Comparison of ENCODE assay signal across 9 cellular contexts in genomic region chr18:48934400-48934707, GRCh38. TPM values are rescaled to one million over a fixed set of nuclear protein-coding genes. Genes with fewer than 3 reads are reported as not detected.
DNase-seq lines count a peak whose midpoint lies in the region; ATAC-seq and TF ChIP-seq lines count a peak whose summit lies in the region.
"Had no signal": no experiment of that assay in that cellular context is flagged by ENCODE, and none has a peak within 500 bp of the region (broad histone marks: within the 10 kb centered on the region; RNA-seq: fewer than 3 reads in every experiment).

No MANE protein-coding gene starts in this region.

- H3K9me3 ChIP-seq in hepatocyte (ENCODE audit: low read depth) = no peaks in the 10 kb centered on the region
- H3K9me3 ChIP-seq in BE2C = no peaks in the 10 kb centered on the region

- peak overlapping the region; percentile 94 for H3K27ac ChIP-seq in hepatocyte
- H3K27ac ChIP-seq in temporal lobe (ENCODE audit: low read depth, low read length) = peak overlapping the region; percentile 74

- CTCF ChIA-PET in activated CD8-positive, alpha-beta T cell treated with anti-CD3 and anti-CD28 coated beads for 36 hours (lab: Charles Lee) = no interaction called here

- POLR2A ChIA-PET in activated CD8-positive, alpha-beta T cell treated with anti-CD3 and anti-CD28 coated beads for 36 hours (lab: Charles Lee) = interaction anchor here (0.6 to 1.0 kb wide), 3 partner anchors 11 to 104 kb away, joined by 3 read pairs; no protein-coding TSS in a partner anchor

- WGBS in hepatocyte (ENCODE audit: low lambda C conversion rate, missing lambda C conversion rate) = 75% methylated on average over 4 of the region's 4 CpGs

- DNase-seq in activated CD4-positive, alpha-beta T cell treated with anti-CD3 and anti-CD28 coated beads, Interleukin-2, amount 10 ng/mL, durations not matched to agents 24 days and 14 days = no peak
- DNase-seq in activated CD4-positive, alpha-beta T cell treated with anti-CD3 and anti-CD28 coated beads, Interleukin-2, amount 50 U/mL, for 48 hours = no peak
- no peak for DNase-seq in activated CD8-positive, alpha-beta T cell treated with anti-CD3 and anti-CD28 coated beads for 36 hours
- DNase-seq in hepatocyte (ENCODE audit: low spot score) (no peak), BE2C (no peak), NCI-H187 (lab: John Stamatoyannopoulos, UW) (no peak), AG20443 (ENCODE audit: low spot score) (no peak)
- DNase-seq: erythroblast had no signal

- no peaks in the 10 kb centered on the region for H3K9me3 Mint-ChIP-seq in activated CD4-positive, alpha-beta T cell treated with anti-CD3 and anti-CD28 coated beads, Interleukin-2, amount 10 ng/mL, durations not matched to agents 24 days and 14 days
- H3K9me3 Mint-ChIP-seq in activated CD8-positive, alpha-beta T cell treated with anti-CD3 and anti-CD28 coated beads for 36 hours = no peaks in the 10 kb centered on the region

- H3K27ac Mint-ChIP-seq in activated CD4-positive, alpha-beta T cell treated with anti-CD3 and anti-CD28 coated beads, Interleukin-2, amount 10 ng/mL, durations not matched to agents 24 days and 14 days = peak overlapping the region; percentile 98
- H3K27ac Mint-ChIP-seq in activated CD8-positive, alpha-beta T cell treated with anti-CD3 and anti-CD28 coated beads for 36 hours = peak overlapping the region; percentile 92

- no peak for TF ChIP-seq CTCF in activated CD8-positive, alpha-beta T cell treated with anti-CD3 and anti-CD28 coated beads for 36 hours (IDR thresholded peaks at IDR 0.05)
- no peak for TF ChIP-seq CTCF in hepatocyte (IDR thresholded peaks at IDR 0.05; ENCODE audit: poor library complexity)
- no peak for TF ChIP-seq CTCF in BE2C (IDR thresholded peaks at IDR 0.05; ENCODE audit: low read depth, low read length)

- no peaks in the 10 kb centered on the region for H3K27me3 ChIP-seq in hepatocyte
- no peaks in the 10 kb centered on the region for H3K27me3 ChIP-seq in BE2C

- peak overlapping the region; percentile 74 for H3K4me3 Mint-ChIP-seq in activated CD4-positive, alpha-beta T cell treated with anti-CD3 and anti-CD28 coated beads, Interleukin-2, amount 10 ng/mL, durations not matched to agents 24 days and 14 days
- peak overlapping the region; percentile 50 for H3K4me3 Mint-ChIP-seq in activated CD8-positive, alpha-beta T cell treated with anti-CD3 and anti-CD28 coated beads for 36 hours

- H3K4me1 Mint-ChIP-seq in activated CD4-positive, alpha-beta T cell treated with anti-CD3 and anti-CD28 coated beads, Interleukin-2, amount 10 ng/mL, durations not matched to agents 24 days and 14 days = peaks cover 82% of the 10 kb centered on the region
- H3K4me1 Mint-ChIP-seq in activated CD8-positive, alpha-beta T cell treated with anti-CD3 and anti-CD28 coated beads for 36 hours (ENCODE audit: low read depth) = peaks cover 90% of the 10 kb centered on the region

- H3K4me3 ChIP-seq in hepatocyte = no peak overlapping the region
- no peak overlapping the region for H3K4me3 ChIP-seq in BE2C (ENCODE audit: low read depth, low read length)

- intact Hi-C loops in activated CD4-positive, alpha-beta T cell treated with anti-CD3 and anti-CD28 coated beads, Interleukin-2, amount 10 ng/mL, durations not matched to agents 24 days and 14 days (cut with micrococcal nuclease) = no loop called here
- intact Hi-C loops in activated CD8-positive, alpha-beta T cell treated with anti-CD3 and anti-CD28 coated beads for 36 hours (cut with micrococcal nuclease) = no loop called here

- H3K4me2 ChIP-seq in hepatocyte = peak overlapping the region; percentile 72

- H4K20me1 ChIP-seq in hepatocyte (ENCODE audit: insufficient read depth, poor library complexity, severe bottlenecking) = peaks cover 91% of the 10 kb centered on the region

- ATAC-seq in activated CD8-positive, alpha-beta T cell treated with anti-CD3 and anti-CD28 coated beads for 36 hours = no peak

- H3K36me3 Mint-ChIP-seq in activated CD4-positive, alpha-beta T cell treated with anti-CD3 and anti-CD28 coated beads, Interleukin-2, amount 10 ng/mL, durations not matched to agents 24 days and 14 days (ENCODE audit: low read depth) = peaks cover 36% of the 10 kb centered on the region
- H3K36me3 Mint-ChIP-seq in activated CD8-positive, alpha-beta T cell treated with anti-CD3 and anti-CD28 coated beads for 36 hours (ENCODE audit: low read depth) = peaks cover 31% of the 10 kb centered on the region

- no peaks in the 10 kb centered on the region for H3K9me2 ChIP-seq in hepatocyte (replicated peaks; ENCODE audit: insufficient read depth)

- no peaks in the 10 kb centered on the region for H3K27me3 Mint-ChIP-seq in activated CD4-positive, alpha-beta T cell treated with anti-CD3 and anti-CD28 coated beads, Interleukin-2, amount 10 ng/mL, durations not matched to agents 24 days and 14 days
- no peaks in the 10 kb centered on the region for H3K27me3 Mint-ChIP-seq in activated CD8-positive, alpha-beta T cell treated with anti-CD3 and anti-CD28 coated beads for 36 hours

- H3K79me2 ChIP-seq in hepatocyte = peaks cover 96% of the 10 kb centered on the region

- H3K36me3 ChIP-seq in hepatocyte (replicated peaks; ENCODE audit: insufficient read depth, low read depth) (no peaks in the 10 kb centered on the region), BE2C (peaks cover 9% of the 10 kb centered on the region; the same call in 1 of the 2 replicates)

- peaks cover 93% of the 10 kb centered on the region for H3K4me1 ChIP-seq in hepatocyte (ENCODE audit: insufficient read depth)
- H3K4me1 ChIP-seq in BE2C = peaks cover 32% of the 10 kb centered on the region

- no peak overlapping the region for H2AFZ ChIP-seq in hepatocyte

RNA-seq across cellular contexts. Expression of gene SMAD7, which starts 16.4 kb away (rescaled TPM):
- 21.8 and 22.4 TPM in 2 replicates for total RNA-seq in activated CD4-positive, alpha-beta T cell treated with anti-CD3 and anti-CD28 coated beads, Interleukin-2, amount 10 ng/mL, durations not matched to agents 24 days and 14 days
- total RNA-seq in activated CD8-positive, alpha-beta T cell treated with anti-CD3 and anti-CD28 coated beads for 36 hours = 10 to 100 TPM; 17.4 to 18.1 TPM
- total RNA-seq in hepatocyte (66.2 and 71.1 TPM in 2 replicates), temporal lobe (11.1 TPM)
- 61.5 and 65.4 TPM in 2 replicates for polyA plus RNA-seq in hepatocyte
- 13.7 TPM for polyA plus RNA-seq in BE2C (2012; ENCODE audit: insufficient read depth, insufficient read length, low read depth)
